Comparison of ENCODE assay signal across 16 cellular contexts in genomic region chr3:148601766-148602685, GRCh38.
DNase-seq lines count a peak whose midpoint lies in the region; ATAC-seq lines count a peak whose summit lies in the region.
"Had no signal": no experiment of that assay in that cellular context is flagged by ENCODE, and none has a peak within 500 bp of the region (broad histone marks: within the 10 kb centered on the region; RNA-seq: fewer than 3 reads in every experiment).

No MANE protein-coding gene starts in this region.

- H3K4me3 ChIP-seq in GM23248: no peak overlapping the region

- intact Hi-C loops in sciatic nerve (cut with DNase I) (no loop called here), cardiac septum (cut with DNase I) (no loop called here)

- H2AFZ ChIP-seq in GM23248: peak overlapping the region; percentile 48

- no peaks in the 10 kb centered on the region for H3K9me2 ChIP-seq in GM23248 (ENCODE audit: insufficient read depth)

- H3K27ac ChIP-seq in GM23248: peak overlapping the region; percentile 3; the same call in 1 of the 2 replicates

- WGBS in GM23248 (ENCODE audit: low coverage in 1 of 2, low lambda C conversion rate in 2 of 2, missing lambda C conversion rate in 2 of 2), 2 experiments: 41 to 47% methylated on average over 3 of the region's 3 CpGs

- no peaks in the 10 kb centered on the region for H3K9me3 ChIP-seq in GM23248 (ENCODE audit: low read depth)

- H4K20me1 ChIP-seq in GM23248 (ENCODE audit: insufficient read depth): no peaks in the 10 kb centered on the region

- H3K36me3 ChIP-seq in GM23248 (ENCODE audit: low read depth): no peaks in the 10 kb centered on the region

- H3K4me1 ChIP-seq in GM23248 (ENCODE audit: insufficient read depth): peaks cover 16% of the 10 kb centered on the region

- H3K79me2 ChIP-seq in GM23248 (ENCODE audit: insufficient read depth): no peaks in the 10 kb centered on the region

- no peaks in the 10 kb centered on the region for H3F3A ChIP-seq in GM23248 (ENCODE audit: insufficient read depth)

- in situ Hi-C loops in GM23248 (cut with MboI): no loop called here

- H3K27me3 ChIP-seq in GM23248 (replicated peaks; ENCODE audit: insufficient read depth): no peaks in the 10 kb centered on the region

- H3K9ac ChIP-seq in GM23248: no peak overlapping the region

- DNase-seq in GM23248 (peak; percentile 58), brain pericyte (ENCODE audit: low read depth, low spot score) (peak; percentile 57), kidney tubule cell (ENCODE audit: low spot score) (peak; percentile 69), sciatic nerve (ENCODE audit: low spot score) (no peak), NCI-H187 treated with DMSO at 0.1 percent for 48 hours (lab: John Stamatoyannopoulos, UW) (no peak), cardiac septum (ENCODE audit: low spot score) (no peak), pons (ENCODE audit: low spot score) (no peak)
- DNase-seq: activated naive CD4-positive, alpha-beta T cell treated with anti-CD3 and anti-CD28 coated beads, Interleukin-2, amount 50 U/mL, for 16 hours; CD4-positive, CD25-positive, alpha-beta regulatory T cell; erythroblast; GF-D8; midbrain; NCI-H1092 treated with DMSO at 0.1 percent for 48 hours; NCI-H345; stimulated activated naive CD8-positive, alpha-beta T cell treated with anti-CD3 and anti-CD28 coated beads, Interleukin-15, Interleukin-2, amounts not matched to agents 100 U/mL and 50 U/mL, for 24 hours had no signal

- no peak overlapping the region for H3K4me2 ChIP-seq in GM23248 (ENCODE audit: unreplicated experiment)

- peak; percentile 71 for ATAC-seq in sciatic nerve
- no peak for ATAC-seq in GM21723 (IDR thresholded peaks at IDR 0.05; ENCODE audit: unreplicated experiment)
- ATAC-seq: stimulated activated naive CD8-positive, alpha-beta T cell treated with anti-CD3 and anti-CD28 coated beads, Interleukin-15, Interleukin-2, amounts not matched to agents 100 U/mL and 50 U/mL, for 24 hours had no signal

Comparison
In these comparisons a context has a peak if more than half of its experiments do, and no peak if none do; other contexts are left out.
1. DNase-seq: peak in GM23248 (single experiment), brain pericyte (single experiment) and kidney tubule cell (single experiment); none in sciatic nerve (single experiment), NCI-H187 treated with DMSO at 0.1 percent for 48 hours (single experiment), cardiac septum (single experiment) and pons (single experiment).